ENCODE assay signal across 3 cellular contexts in the genomic region with DNA sequence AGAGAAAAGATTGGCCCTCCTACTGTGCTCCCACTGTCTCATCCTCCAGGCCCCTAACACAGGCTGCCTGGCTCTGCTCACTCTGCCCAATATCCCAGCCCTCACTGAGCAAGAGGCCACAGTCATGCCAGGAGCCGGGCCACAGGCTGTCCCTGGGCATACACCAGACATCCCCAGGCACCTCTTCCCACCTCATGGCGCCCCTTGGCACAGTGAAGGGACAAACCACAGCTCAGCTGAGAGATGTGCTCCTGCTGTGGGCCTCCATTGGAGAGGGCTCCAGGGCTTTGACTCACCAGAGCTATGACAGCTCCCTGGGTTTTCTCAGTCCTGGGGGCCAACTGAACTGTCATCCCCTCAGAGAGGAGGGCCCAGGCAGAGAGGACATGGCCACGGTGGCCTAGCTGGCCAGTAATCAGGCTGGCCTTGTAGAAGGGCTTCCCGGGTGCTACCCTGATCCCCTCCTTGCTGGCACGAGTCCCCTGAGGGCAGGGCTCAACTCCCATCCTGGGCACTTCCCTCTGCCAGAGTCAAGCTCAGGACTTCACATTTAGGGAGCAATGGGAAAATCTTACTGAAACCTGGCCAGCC.
"Had no signal": no experiment of that assay in that cellular context is flagged by ENCODE, and none has a peak within 500 bp of the region (broad histone marks: within the 10 kb centered on the region; RNA-seq: fewer than 3 reads in every experiment).

No MANE protein-coding gene starts in this region.

- DNase-seq: GDM1, GF-D8 had no signal

- H3K4me3 ChIP-seq: GM12878 had no signal

- ATAC-seq: GM12878 had no signal
